ENCODE assay signal across 1 cellular context in the genomic region with DNA sequence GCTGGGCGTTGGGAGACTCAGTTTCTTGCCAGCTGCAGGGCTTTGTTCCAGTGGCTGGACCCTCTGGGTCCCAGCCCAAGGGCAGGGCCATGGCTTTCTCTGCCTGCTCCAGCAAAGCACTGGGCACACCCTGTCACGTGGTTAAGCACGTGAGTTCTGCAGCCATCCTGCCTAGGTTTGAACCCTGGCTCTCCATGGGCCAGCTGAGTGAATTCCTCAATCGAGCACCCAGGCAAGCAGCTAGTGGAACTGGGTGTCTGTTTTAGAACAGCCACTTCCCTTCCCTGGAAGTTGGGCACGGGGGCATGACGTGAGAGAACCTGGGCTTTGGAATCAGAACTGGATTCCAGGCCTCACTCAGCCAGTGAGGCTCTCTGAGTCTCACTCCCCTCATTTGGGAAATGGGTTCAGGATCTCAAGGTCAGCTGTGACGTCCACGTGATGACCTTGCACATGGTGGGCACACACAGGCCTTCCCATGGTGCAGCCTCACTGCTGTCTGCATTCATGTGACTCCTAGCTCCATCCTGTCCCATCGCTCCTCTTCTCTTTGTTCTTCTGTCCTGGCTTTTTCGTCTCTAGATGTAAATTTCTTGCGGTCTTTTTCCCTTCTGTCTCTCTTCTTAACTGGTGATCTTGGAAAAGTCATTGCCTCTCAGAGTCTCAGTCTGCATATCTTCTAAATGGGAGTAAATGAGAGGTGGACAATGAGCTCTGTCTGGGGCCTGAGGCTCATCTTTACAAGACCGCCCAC.
TF ChIP-seq lines count a peak whose summit lies in the region.

No MANE protein-coding gene starts in this region.

TF ChIP-seq in HepG2, 621 proteins besides CTCF, POLR2A, EP300 and RAD21 (continued from another document and continues in another):
- TF ChIP-seq, protein P1, sequence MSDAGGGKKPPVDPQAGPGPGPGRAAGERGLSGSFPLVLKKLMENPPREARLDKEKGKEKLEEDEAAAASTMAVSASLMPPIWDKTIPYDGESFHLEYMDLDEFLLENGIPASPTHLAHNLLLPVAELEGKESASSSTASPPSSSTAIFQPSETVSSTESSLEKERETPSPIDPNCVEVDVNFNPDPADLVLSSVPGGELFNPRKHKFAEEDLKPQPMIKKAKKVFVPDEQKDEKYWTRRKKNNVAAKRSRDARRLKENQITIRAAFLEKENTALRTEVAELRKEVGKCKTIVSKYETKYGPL (CRISPR knock-in tag; IDR thresholded peaks at IDR 0.05) = no peak
- peak; percentile 88; the same call in 1 of the 2 replicates for TF ChIP-seq EEA1 (CRISPR knock-in tag; IDR thresholded peaks at IDR 0.05; ENCODE audit: borderline replicate concordance)
- TF ChIP-seq, protein P2, sequence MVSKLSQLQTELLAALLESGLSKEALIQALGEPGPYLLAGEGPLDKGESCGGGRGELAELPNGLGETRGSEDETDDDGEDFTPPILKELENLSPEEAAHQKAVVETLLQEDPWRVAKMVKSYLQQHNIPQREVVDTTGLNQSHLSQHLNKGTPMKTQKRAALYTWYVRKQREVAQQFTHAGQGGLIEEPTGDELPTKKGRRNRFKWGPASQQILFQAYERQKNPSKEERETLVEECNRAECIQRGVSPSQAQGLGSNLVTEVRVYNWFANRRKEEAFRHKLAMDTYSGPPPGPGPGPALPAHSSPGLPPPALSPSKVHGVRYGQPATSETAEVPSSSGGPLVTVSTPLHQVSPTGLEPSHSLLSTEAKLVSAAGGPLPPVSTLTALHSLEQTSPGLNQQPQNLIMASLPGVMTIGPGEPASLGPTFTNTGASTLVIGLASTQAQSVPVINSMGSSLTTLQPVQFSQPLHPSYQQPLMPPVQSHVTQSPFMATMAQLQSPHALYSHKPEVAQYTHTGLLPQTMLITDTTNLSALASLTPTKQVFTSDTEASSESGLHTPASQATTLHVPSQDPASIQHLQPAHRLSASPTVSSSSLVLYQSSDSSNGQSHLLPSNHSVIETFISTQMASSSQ (IDR thresholded peaks at IDR 0.05; ENCODE audit: low read depth) = no peak
- TF ChIP-seq, protein P2 (CRISPR knock-in tag; IDR thresholded peaks at IDR 0.05; ENCODE audit: borderline replicate concordance) = 0 out of 2 replicates have a peak, but pooled peaks have one; percentile 27
- peak; percentile 77 for TF ChIP-seq MYC (CRISPR knock-in tag; IDR thresholded peaks at IDR 0.05; ENCODE audit: borderline replicate concordance)
- TF ChIP-seq, protein P3, sequence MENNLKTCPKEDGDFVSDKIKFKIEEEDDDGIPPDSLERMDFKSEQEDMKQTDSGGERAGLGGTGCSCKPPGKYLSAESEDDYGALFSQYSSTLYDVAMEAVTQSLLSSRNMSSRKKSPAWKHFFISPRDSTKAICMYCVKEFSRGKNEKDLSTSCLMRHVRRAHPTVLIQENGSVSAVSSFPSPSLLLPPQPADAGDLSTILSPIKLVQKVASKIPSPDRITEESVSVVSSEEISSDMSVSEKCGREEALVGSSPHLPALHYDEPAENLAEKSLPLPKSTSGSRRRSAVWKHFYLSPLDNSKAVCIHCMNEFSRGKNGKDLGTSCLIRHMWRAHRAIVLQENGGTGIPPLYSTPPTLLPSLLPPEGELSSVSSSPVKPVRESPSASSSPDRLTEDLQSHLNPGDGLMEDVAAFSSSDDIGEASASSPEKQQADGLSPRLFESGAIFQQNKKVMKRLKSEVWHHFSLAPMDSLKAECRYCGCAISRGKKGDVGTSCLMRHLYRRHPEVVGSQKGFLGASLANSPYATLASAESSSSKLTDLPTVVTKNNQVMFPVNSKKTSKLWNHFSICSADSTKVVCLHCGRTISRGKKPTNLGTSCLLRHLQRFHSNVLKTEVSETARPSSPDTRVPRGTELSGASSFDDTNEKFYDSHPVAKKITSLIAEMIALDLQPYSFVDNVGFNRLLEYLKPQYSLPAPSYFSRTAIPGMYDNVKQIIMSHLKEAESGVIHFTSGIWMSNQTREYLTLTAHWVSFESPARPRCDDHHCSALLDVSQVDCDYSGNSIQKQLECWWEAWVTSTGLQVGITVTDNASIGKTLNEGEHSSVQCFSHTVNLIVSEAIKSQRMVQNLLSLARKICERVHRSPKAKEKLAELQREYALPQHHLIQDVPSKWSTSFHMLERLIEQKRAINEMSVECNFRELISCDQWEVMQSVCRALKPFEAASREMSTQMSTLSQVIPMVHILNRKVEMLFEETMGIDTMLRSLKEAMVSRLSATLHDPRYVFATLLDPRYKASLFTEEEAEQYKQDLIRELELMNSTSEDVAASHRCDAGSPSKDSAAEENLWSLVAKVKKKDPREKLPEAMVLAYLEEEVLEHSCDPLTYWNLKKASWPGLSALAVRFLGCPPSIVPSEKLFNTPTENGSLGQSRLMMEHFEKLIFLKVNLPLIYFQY (CRISPR knock-in tag; IDR thresholded peaks at IDR 0.05; ENCODE audit: borderline replicate concordance) = peak; percentile 75
- TF ChIP-seq ZNF263 (CRISPR knock-in tag; IDR thresholded peaks at IDR 0.05) = peak; percentile 18; the same call in 1 of the 2 replicates
- TF ChIP-seq, protein P4, sequence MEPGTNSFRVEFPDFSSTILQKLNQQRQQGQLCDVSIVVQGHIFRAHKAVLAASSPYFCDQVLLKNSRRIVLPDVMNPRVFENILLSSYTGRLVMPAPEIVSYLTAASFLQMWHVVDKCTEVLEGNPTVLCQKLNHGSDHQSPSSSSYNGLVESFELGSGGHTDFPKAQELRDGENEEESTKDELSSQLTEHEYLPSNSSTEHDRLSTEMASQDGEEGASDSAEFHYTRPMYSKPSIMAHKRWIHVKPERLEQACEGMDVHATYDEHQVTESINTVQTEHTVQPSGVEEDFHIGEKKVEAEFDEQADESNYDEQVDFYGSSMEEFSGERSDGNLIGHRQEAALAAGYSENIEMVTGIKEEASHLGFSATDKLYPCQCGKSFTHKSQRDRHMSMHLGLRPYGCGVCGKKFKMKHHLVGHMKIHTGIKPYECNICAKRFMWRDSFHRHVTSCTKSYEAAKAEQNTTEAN (CRISPR knock-in tag; conservative IDR thresholded peaks at IDR 0.05) = no peak
- TF ChIP-seq HDAC1 (CRISPR knock-in tag; IDR thresholded peaks at IDR 0.05) = no peak; the same call in 1 of the 2 replicates
- TF ChIP-seq, protein P5, sequence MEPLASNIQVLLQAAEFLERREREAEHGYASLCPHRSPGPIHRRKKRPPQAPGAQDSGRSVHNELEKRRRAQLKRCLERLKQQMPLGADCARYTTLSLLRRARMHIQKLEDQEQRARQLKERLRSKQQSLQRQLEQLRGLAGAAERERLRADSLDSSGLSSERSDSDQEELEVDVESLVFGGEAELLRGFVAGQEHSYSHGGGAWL (CRISPR knock-in tag; IDR thresholded peaks at IDR 0.05) = peak; percentile 61
- no peak for TF ChIP-seq GTF3A (CRISPR knock-in tag; conservative IDR thresholded peaks at IDR 0.05)
- TF ChIP-seq, protein P6, sequence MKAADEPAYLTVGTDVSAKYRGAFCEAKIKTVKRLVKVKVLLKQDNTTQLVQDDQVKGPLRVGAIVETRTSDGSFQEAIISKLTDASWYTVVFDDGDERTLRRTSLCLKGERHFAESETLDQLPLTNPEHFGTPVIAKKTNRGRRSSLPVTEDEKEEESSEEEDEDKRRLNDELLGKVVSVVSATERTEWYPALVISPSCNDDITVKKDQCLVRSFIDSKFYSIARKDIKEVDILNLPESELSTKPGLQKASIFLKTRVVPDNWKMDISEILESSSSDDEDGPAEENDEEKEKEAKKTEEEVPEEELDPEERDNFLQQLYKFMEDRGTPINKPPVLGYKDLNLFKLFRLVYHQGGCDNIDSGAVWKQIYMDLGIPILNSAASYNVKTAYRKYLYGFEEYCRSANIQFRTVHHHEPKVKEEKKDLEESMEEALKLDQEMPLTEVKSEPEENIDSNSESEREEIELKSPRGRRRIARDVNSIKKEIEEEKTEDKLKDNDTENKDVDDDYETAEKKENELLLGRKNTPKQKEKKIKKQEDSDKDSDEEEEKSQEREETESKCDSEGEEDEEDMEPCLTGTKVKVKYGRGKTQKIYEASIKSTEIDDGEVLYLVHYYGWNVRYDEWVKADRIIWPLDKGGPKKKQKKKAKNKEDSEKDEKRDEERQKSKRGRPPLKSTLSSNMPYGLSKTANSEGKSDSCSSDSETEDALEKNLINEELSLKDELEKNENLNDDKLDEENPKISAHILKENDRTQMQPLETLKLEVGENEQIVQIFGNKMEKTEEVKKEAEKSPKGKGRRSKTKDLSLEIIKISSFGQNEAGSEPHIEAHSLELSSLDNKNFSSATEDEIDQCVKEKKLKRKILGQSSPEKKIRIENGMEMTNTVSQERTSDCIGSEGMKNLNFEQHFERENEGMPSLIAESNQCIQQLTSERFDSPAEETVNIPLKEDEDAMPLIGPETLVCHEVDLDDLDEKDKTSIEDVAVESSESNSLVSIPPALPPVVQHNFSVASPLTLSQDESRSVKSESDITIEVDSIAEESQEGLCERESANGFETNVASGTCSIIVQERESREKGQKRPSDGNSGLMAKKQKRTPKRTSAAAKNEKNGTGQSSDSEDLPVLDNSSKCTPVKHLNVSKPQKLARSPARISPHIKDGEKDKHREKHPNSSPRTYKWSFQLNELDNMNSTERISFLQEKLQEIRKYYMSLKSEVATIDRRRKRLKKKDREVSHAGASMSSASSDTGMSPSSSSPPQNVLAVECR (CRISPR knock-in tag; IDR thresholded peaks at IDR 0.05; ENCODE audit: borderline replicate concordance) = no peak
- 0 out of 2 replicates have a peak, but pooled peaks have one; percentile 20 for TF ChIP-seq STAT5B (CRISPR knock-in tag; IDR thresholded peaks at IDR 0.05)
- 0 out of 2 replicates have a peak, but pooled peaks have one; percentile 28 for TF ChIP-seq CAMTA2 (CRISPR knock-in tag; IDR thresholded peaks at IDR 0.05; ENCODE audit: borderline replicate concordance)
- TF ChIP-seq KAT8 (CRISPR knock-in tag; IDR thresholded peaks at IDR 0.05) = 0 out of 2 replicates have a peak, but pooled peaks have one; percentile 39
- TF ChIP-seq ZNF883 (CRISPR knock-in tag; IDR thresholded peaks at IDR 0.05; ENCODE audit: not compliant biosample characterization) = no peak
- TF ChIP-seq HDAC6 (IDR thresholded peaks at IDR 0.05; ENCODE audit: low read depth, low read length) = no peak
- TF ChIP-seq ZNF235 (CRISPR knock-in tag; IDR thresholded peaks at IDR 0.05; ENCODE audit: borderline replicate concordance) = no peak
- no peak for TF ChIP-seq ZNF841 (CRISPR knock-in tag; IDR thresholded peaks at IDR 0.05; ENCODE audit: borderline replicate concordance)
- TF ChIP-seq, protein P7, sequence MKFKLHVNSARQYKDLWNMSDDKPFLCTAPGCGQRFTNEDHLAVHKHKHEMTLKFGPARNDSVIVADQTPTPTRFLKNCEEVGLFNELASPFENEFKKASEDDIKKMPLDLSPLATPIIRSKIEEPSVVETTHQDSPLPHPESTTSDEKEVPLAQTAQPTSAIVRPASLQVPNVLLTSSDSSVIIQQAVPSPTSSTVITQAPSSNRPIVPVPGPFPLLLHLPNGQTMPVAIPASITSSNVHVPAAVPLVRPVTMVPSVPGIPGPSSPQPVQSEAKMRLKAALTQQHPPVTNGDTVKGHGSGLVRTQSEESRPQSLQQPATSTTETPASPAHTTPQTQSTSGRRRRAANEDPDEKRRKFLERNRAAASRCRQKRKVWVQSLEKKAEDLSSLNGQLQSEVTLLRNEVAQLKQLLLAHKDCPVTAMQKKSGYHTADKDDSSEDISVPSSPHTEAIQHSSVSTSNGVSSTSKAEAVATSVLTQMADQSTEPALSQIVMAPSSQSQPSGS (CRISPR knock-in tag; IDR thresholded peaks at IDR 0.05) = peak; percentile 50; the same call in 1 of the 2 replicates
- no peak for TF ChIP-seq MEIS2 (CRISPR knock-in tag; IDR thresholded peaks at IDR 0.05)
- TF ChIP-seq, protein P8, sequence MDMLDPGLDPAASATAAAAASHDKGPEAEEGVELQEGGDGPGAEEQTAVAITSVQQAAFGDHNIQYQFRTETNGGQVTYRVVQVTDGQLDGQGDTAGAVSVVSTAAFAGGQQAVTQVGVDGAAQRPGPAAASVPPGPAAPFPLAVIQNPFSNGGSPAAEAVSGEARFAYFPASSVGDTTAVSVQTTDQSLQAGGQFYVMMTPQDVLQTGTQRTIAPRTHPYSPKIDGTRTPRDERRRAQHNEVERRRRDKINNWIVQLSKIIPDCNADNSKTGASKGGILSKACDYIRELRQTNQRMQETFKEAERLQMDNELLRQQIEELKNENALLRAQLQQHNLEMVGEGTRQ (IDR thresholded peaks at IDR 0.05; ENCODE audit: low read depth, low read length) = peak; percentile 92
- TF ChIP-seq, protein P8 (CRISPR knock-in tag; IDR thresholded peaks at IDR 0.05; ENCODE audit: borderline replicate concordance) = peak; percentile 62; the same call in 1 of the 2 replicates
- TF ChIP-seq ZNF629 (CRISPR knock-in tag; conservative IDR thresholded peaks at IDR 0.05) = peak; percentile 95
- peak; percentile 63; the same call in 1 of the 2 replicates for TF ChIP-seq ZFP37 (CRISPR knock-in tag; IDR thresholded peaks at IDR 0.05; ENCODE audit: borderline replicate concordance)
- TF ChIP-seq ZNF441 (CRISPR knock-in tag; IDR thresholded peaks at IDR 0.05; ENCODE audit: borderline replicate concordance) = 0 out of 2 replicates have a peak, but pooled peaks have one; percentile 27
- no peak for TF ChIP-seq ZKSCAN1 (IDR thresholded peaks at IDR 0.05; ENCODE audit: low read length)
- TF ChIP-seq, protein P9, sequence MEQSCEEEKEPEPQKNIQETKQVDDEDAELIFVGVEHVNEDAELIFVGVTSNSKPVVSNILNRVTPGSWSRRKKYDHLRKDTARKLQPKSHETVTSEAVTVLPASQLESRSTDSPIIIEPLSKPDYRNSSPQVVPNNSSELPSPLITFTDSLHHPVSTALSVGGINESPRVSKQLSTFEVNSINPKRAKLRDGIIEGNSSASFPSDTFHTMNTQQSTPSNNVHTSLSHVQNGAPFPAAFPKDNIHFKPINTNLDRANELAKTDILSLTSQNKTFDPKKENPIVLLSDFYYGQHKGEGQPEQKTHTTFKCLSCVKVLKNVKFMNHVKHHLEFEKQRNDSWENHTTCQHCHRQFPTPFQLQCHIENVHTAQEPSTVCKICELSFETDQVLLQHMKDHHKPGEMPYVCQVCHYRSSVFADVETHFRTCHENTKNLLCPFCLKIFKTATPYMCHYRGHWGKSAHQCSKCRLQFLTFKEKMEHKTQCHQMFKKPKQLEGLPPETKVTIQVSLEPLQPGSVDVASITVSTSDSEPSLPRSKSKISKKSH (CRISPR knock-in tag; IDR thresholded peaks at IDR 0.05; ENCODE audit: borderline replicate concordance) = 0 out of 2 replicates have a peak, but pooled peaks have one; percentile 62
- TF ChIP-seq SRSF9 (IDR thresholded peaks at IDR 0.05; ENCODE audit: borderline replicate concordance, insufficient read depth, low read depth, low read length, poor library complexity, severe bottlenecking) = no peak
- no peak; the same call in 1 of the 2 replicates for TF ChIP-seq REL (CRISPR knock-in tag; conservative IDR thresholded peaks at IDR 0.05)
- peak; percentile 50; the same call in 1 of the 2 replicates for TF ChIP-seq MIER3 (CRISPR knock-in tag; IDR thresholded peaks at IDR 0.05; ENCODE audit: borderline replicate concordance)
